In the genomic region with DNA sequence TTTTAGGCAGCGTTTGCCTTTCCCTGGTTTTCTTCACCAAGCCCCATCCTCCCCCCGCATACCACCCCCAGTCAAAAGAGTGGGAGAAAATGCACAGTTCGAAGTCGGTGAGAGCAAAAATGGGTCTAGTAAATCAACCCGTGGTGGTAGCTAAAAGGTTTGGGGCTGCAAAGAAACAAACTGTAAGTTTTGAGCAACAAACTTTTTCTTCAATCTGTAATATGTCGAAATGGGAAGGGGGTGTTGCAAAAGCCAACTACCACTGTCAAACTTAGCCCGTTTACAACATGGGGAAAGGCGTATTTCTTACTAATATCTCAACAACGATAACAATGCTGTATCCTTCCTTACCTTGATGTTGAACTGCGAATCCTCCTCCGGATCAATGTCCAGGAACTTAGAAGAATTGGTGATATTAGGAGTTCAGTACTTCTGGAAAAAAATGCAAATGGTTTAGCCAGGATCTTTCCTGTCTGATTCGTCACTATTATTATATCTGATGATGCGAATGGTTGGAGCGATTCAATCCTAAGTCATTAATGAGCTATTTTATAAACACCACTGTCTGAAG, we compare ENCODE assay signal across 8 cellular contexts. TPM values are rescaled to one million over a fixed set of nuclear protein-coding genes. Genes with fewer than 3 reads are reported as not detected.
DNase-seq lines count a peak whose midpoint lies in the region; ATAC-seq, FAIRE-seq and TF ChIP-seq lines count a peak whose summit lies in the region.

No MANE protein-coding gene starts in this region.

- peaks cover 10 to 22% of the 10 kb centered on the region in 2 experiments; a peak in 3 of 4 replicates for H3K79me1 ChIP-seq in IMR-90 (ENCODE audit: low read depth in 1 of 2, low read length in 2 of 2)

- H3K4me3 ChIP-seq in CD4-positive, CD25-positive, alpha-beta regulatory T cell (ENCODE audit: low read depth, low read length): peak overlapping the region; percentile 62
- H3K4me3 ChIP-seq in IMR-90 (ENCODE audit: insufficient read depth, low read depth, low read length): peak overlapping the region; percentile 78

- peaks cover 65% of the 10 kb centered on the region for H3K27me3 Mint-ChIP-seq in CD4-positive, CD25-positive, alpha-beta regulatory T cell
- peaks cover 56% of the 10 kb centered on the region for H3K27me3 Mint-ChIP-seq in activated naive CD8-positive, alpha-beta T cell treated with anti-CD3 and anti-CD28 coated beads, Interleukin-2, amount 50 U/mL, for 24 hours
- peaks cover 77% of the 10 kb centered on the region for H3K27me3 Mint-ChIP-seq in type B pancreatic cell

- H3K27ac Mint-ChIP-seq in CD4-positive, CD25-positive, alpha-beta regulatory T cell: peak overlapping the region in 1 of 3 donors; percentile 74
- H3K27ac Mint-ChIP-seq in activated naive CD8-positive, alpha-beta T cell treated with anti-CD3 and anti-CD28 coated beads, Interleukin-2, amount 50 U/mL, for 24 hours: peak overlapping the region; percentile 46
- H3K27ac Mint-ChIP-seq in type B pancreatic cell: peak overlapping the region; percentile 93

- H3K9me3 ChIP-seq in CD4-positive, CD25-positive, alpha-beta regulatory T cell (ENCODE audit: control insufficient read depth in 2 of 2, low read length in 2 of 2): peaks cover 10 to 25% of the 10 kb centered on the region in 2 experiments
- H3K9me3 ChIP-seq in IMR-90 (ENCODE audit: control insufficient read depth, insufficient read depth, low read length): no peaks in the 10 kb centered on the region

- H3K36me3 Mint-ChIP-seq in CD4-positive, CD25-positive, alpha-beta regulatory T cell: peaks cover 3% of the 10 kb centered on the region
- H3K36me3 Mint-ChIP-seq in activated naive CD8-positive, alpha-beta T cell treated with anti-CD3 and anti-CD28 coated beads, Interleukin-2, amount 50 U/mL, for 24 hours (ENCODE audit: low read depth): peaks cover 5% of the 10 kb centered on the region
- H3K36me3 Mint-ChIP-seq in type B pancreatic cell: no peaks in the 10 kb centered on the region

- H2BK15ac ChIP-seq in IMR-90 (ENCODE audit: low read depth, low read length): no peak overlapping the region

- TF ChIP-seq RAD21 in IMR-90 (IDR thresholded peaks at IDR 0.05; ENCODE audit: low read length): no peak

- dilution Hi-C loops in IMR-90 (cut with HindIII; ENCODE audit: low sequenced_read_pairs, unreplicated experiment): no loop called here

- peaks cover 27% of the 10 kb centered on the region for H3K27me3 ChIP-seq in CD4-positive, CD25-positive, alpha-beta regulatory T cell (ENCODE audit: control insufficient read depth, insufficient read depth, low read length)
- peaks cover 16% of the 10 kb centered on the region for H3K27me3 ChIP-seq in IMR-90 (ENCODE audit: control insufficient read depth, insufficient read depth, low read length)

- H3K27ac ChIP-seq in CD4-positive, CD25-positive, alpha-beta regulatory T cell (ENCODE audit: insufficient read depth, low read length, poor library complexity, severe bottlenecking): no peak overlapping the region
- H3K27ac ChIP-seq in IMR-90 (ENCODE audit: insufficient read depth, low read length): peak overlapping the region; percentile 96

- no peak for DNase-seq in CD4-positive, CD25-positive, alpha-beta regulatory T cell
- DNase-seq in IMR-90 (peak; percentile 43), left kidney (ENCODE audit: low read depth, low spot score) (peak; percentile 38), type B pancreatic cell (ENCODE audit: extremely low spot score, unreplicated experiment) (no peak), GM12892 (ENCODE audit: insufficient read length) (no peak), NCI-H774 (lab: John Stamatoyannopoulos, UW) (no peak)
- DNase-seq in activated naive CD8-positive, alpha-beta T cell treated with anti-CD3 and anti-CD28 coated beads, Interleukin-2, amount 50 U/mL, for 24 hours: no peak

- peak overlapping the region; percentile 91 for H3K9ac ChIP-seq in IMR-90 (ENCODE audit: low read depth, low read length)

- POLR2A ChIA-PET in IMR-90 (lab: Charles Lee; ENCODE audit: unreplicated experiment): interaction anchor here (0.7 kb wide), 1 partner anchor 1138 kb away, joined by 9 read pairs; no protein-coding TSS in a partner anchor

- H3K56ac ChIP-seq in IMR-90 (ENCODE audit: extremely low read depth, insufficient read depth, low read length): peak overlapping the region; percentile 85

- intact Hi-C loops in IMR-90 (cut with micrococcal nuclease): no loop called here

- peaks cover 0 to 18% (median 7%) of the 10 kb centered on the region in 7 donors for H3K9me3 Mint-ChIP-seq in CD4-positive, CD25-positive, alpha-beta regulatory T cell
- no peaks in the 10 kb centered on the region for H3K9me3 Mint-ChIP-seq in activated naive CD8-positive, alpha-beta T cell treated with anti-CD3 and anti-CD28 coated beads, Interleukin-2, amount 50 U/mL, for 24 hours
- no peaks in the 10 kb centered on the region for H3K9me3 Mint-ChIP-seq in type B pancreatic cell

- CTCF ChIA-PET in IMR-90 (lab: Yijun Ruan, JAX): interaction anchor here (0.6 to 1.1 kb wide), 2 partner anchors 122 to 442 kb away, joined by 3 to 8 read pairs; no protein-coding TSS in a partner anchor

- H2AFZ ChIP-seq in IMR-90 (replicated peaks; ENCODE audit: low read length, poor library complexity): peak overlapping the region; percentile 99

- peak overlapping the region in 1 of 2 experiments; percentile 93; a peak in 3 of 4 replicates for H4K8ac ChIP-seq in IMR-90 (ENCODE audit: low read depth in 2 of 2, low read length in 2 of 2)

- no peaks in the 10 kb centered on the region for H3K9me1 ChIP-seq in IMR-90 (ENCODE audit: insufficient read depth, low read length)

- peak overlapping the region; percentile 39; the same call in 1 of the 2 replicates for H3K14ac ChIP-seq in IMR-90 (replicated peaks; ENCODE audit: low read depth, low read length)

- H2AK9ac ChIP-seq in IMR-90 (replicated peaks; ENCODE audit: low read depth, low read length, poor library complexity): peak overlapping the region; percentile 74

- TSS peak; percentile 73 for BruUV-seq in IMR-90 (replicated peaks; lab: Mats Ljungman, UMichigan)

- peak overlapping the region; percentile 80 for H3K23ac ChIP-seq in IMR-90 (ENCODE audit: low read depth, low read length)

- WGBS in IMR-90 (ENCODE audit: extremely low coverage in 2 of 2, insufficient read length in 1 of 2), 2 experiments: no CpG with 5 or more reads among the region's 14 CpGs

- H3K18ac ChIP-seq in IMR-90 (ENCODE audit: low read depth, low read length): peak overlapping the region; percentile 77

- TF ChIP-seq CTCF in IMR-90 (conservative IDR thresholded peaks at IDR 0.05; ENCODE audit: low read depth, low read length): no peak
- no peak for TF ChIP-seq CTCF in type B pancreatic cell (conservative IDR thresholded peaks at IDR 0.05)

- peak overlapping the region; percentile 91 for H3K4ac ChIP-seq in IMR-90 (ENCODE audit: low read depth, low read length)

- H2BK5ac ChIP-seq in IMR-90 (ENCODE audit: low read depth, low read length, poor library complexity, severe bottlenecking): peak overlapping the region; percentile 88

- peak overlapping the region; percentile 73 for H4K5ac ChIP-seq in IMR-90 (ENCODE audit: low read depth, low read length)

- no peak for ATAC-seq in CD4-positive, CD25-positive, alpha-beta regulatory T cell (ENCODE audit: low read depth in 2 of 2)
- ATAC-seq in IMR-90 (ENCODE audit: low read depth): no peak
- ATAC-seq in activated naive CD8-positive, alpha-beta T cell treated with anti-CD3 and anti-CD28 coated beads, Interleukin-2, amount 50 U/mL, for 24 hours: no peak
- ATAC-seq in HG03095 (IDR thresholded peaks at IDR 0.05; ENCODE audit: unreplicated experiment): no peak

- peak overlapping the region; percentile 100 for H3K4me2 ChIP-seq in IMR-90 (ENCODE audit: low read depth, low read length)

- FAIRE-seq in GM12892 (lab: Jason Lieb, UNC): no peak

- H3K4me3 Mint-ChIP-seq in CD4-positive, CD25-positive, alpha-beta regulatory T cell: peak overlapping the region; percentile 91 to 97 (median 94)
- peak overlapping the region; percentile 88 for H3K4me3 Mint-ChIP-seq in activated naive CD8-positive, alpha-beta T cell treated with anti-CD3 and anti-CD28 coated beads, Interleukin-2, amount 50 U/mL, for 24 hours
- H3K4me3 Mint-ChIP-seq in type B pancreatic cell: peak overlapping the region; percentile 99

- no peak overlapping the region; the same call in 1 of the 2 replicates for H4K91ac ChIP-seq in IMR-90 (ENCODE audit: insufficient read depth, low read depth, low read length)

- no peak overlapping the region for H2AK5ac ChIP-seq in IMR-90 (ENCODE audit: low read depth, low read length)

- H2BK20ac ChIP-seq in IMR-90 (ENCODE audit: low read depth, low read length): no peak overlapping the region

- TF ChIP-seq POLR2A in IMR-90 (IDR thresholded peaks at IDR 0.05; ENCODE audit: low read depth, low read length) (peak; percentile 54; the same call in 1 of the 2 replicates), GM12892 (IDR thresholded peaks at IDR 0.05; ENCODE audit: low read depth, low read length) (no peak)

- peak overlapping the region; percentile 83 for H2BK120ac ChIP-seq in IMR-90 (ENCODE audit: low read depth, low read length)

- peaks cover 60% of the 10 kb centered on the region for H3K4me1 ChIP-seq in CD4-positive, CD25-positive, alpha-beta regulatory T cell (ENCODE audit: control insufficient read depth, insufficient read depth, low read length, poor library complexity, severe bottlenecking)
- no peaks in the 10 kb centered on the region; the same call in 1 of the 2 replicates for H3K4me1 ChIP-seq in IMR-90 (ENCODE audit: control insufficient read depth, insufficient read depth, low read length)

- H3K4me1 Mint-ChIP-seq in CD4-positive, CD25-positive, alpha-beta regulatory T cell: peaks cover 15 to 46% (median 19%) of the 10 kb centered on the region in 4 donors
- peaks cover 37% of the 10 kb centered on the region for H3K4me1 Mint-ChIP-seq in activated naive CD8-positive, alpha-beta T cell treated with anti-CD3 and anti-CD28 coated beads, Interleukin-2, amount 50 U/mL, for 24 hours
- peaks cover 19% of the 10 kb centered on the region for H3K4me1 Mint-ChIP-seq in type B pancreatic cell (ENCODE audit: unreplicated experiment)

- no peaks in the 10 kb centered on the region for H3K36me3 ChIP-seq in CD4-positive, CD25-positive, alpha-beta regulatory T cell (ENCODE audit: control insufficient read depth, insufficient read depth, low read length)
- no peaks in the 10 kb centered on the region for H3K36me3 ChIP-seq in IMR-90 (ENCODE audit: control insufficient read depth, insufficient read depth, low read length)

- H4K20me1 ChIP-seq in IMR-90 (ENCODE audit: insufficient read depth, low read length): no peaks in the 10 kb centered on the region

- in situ Hi-C loops in IMR-90 (cut with MboI; ENCODE audit: low sequenced_read_pairs): no loop called here

TF ChIP-seq in IMR-90, 13 proteins besides CTCF, POLR2A, EP300 and RAD21 (continues in another document):
- TF ChIP-seq RFX5 (IDR thresholded peaks at IDR 0.05; ENCODE audit: low read depth, low read length) (no peak), CHD1 (IDR thresholded peaks at IDR 0.05; ENCODE audit: low read depth, low read length) (no peak)

RNA-seq across cellular contexts. Expression of a gene that starts 2.4 kb away (rescaled TPM):
- total RNA-seq in CD4-positive, CD25-positive, alpha-beta regulatory T cell: not detected
- polyA plus RNA-seq in CD4-positive, CD25-positive, alpha-beta regulatory T cell: under 1 TPM in 1 of 4 donors, not detected in 3; 0.05 TPM
- total RNA-seq in IMR-90 (2012; rRNA removed): 8.4 and 9.2 TPM in 2 replicates
- 6.2 and 7.4 TPM in 2 replicates for polyA plus RNA-seq in IMR-90 (2012; rRNA removed)
- 3.4 and 3.9 TPM in 2 replicates for polyA plus RNA-seq in IMR-90 (2012; cell fraction: cytosol; rRNA removed)
- polyA plus RNA-seq in IMR-90 (2012; cell fraction: nucleus; rRNA removed; ENCODE audit: low replicate concordance): 20.7 and 32.9 TPM in 2 replicates
- total RNA-seq in type B pancreatic cell (ENCODE audit: low replicate concordance): 3.2 and 19.1 TPM in 2 replicates
- polyA plus RNA-seq in GM12892 (2012; ENCODE audit: missing spikeins): not detected

Comparison
In these comparisons a context has a peak if more than half of its experiments do, and no peak if none do; other contexts are left out.
1. DNase-seq: peak in IMR-90 (single experiment) and left kidney (single experiment); none in CD4-positive, CD25-positive, alpha-beta regulatory T cell (0 of 3), activated naive CD8-positive, alpha-beta T cell treated with anti-CD3 and anti-CD28 coated beads, Interleukin-2, amount 50 U/mL, for 24 hours (single experiment), type B pancreatic cell (single experiment), GM12892 (single experiment) and NCI-H774 (single experiment).
2. Peak in every context shown above with its lines, with median percentiles within 50 percentile points of each other: H3K4me3 Mint-ChIP-seq.